In genomic region chr5:141650851-141651727, GRCh38 we compare ENCODE assay signal across 8 cellular contexts. TPM values are rescaled to one million over a fixed set of nuclear protein-coding genes. Genes with fewer than 3 reads are reported as not detected.
A peak's percentile ranks its signal among the peaks of the same experiment; 100 is the strongest.
DNase-seq lines count a peak whose midpoint lies in the region; ATAC-seq, FAIRE-seq and TF ChIP-seq lines count a peak whose summit lies in the region.

FCHSD1 (minus strand) TSS chr5:141651418; CDS start chr5:141651368, 50 bp downstream.

- peaks cover 10% of the 10 kb centered on the region for H3K36me3 Mint-ChIP-seq in activated CD8-positive, alpha-beta T cell treated with anti-CD3 and anti-CD28 coated beads, Interleukin-2, amount 10 ng/mL, durations not matched to agents 7 days and 5 days (ENCODE audit: low read depth)

- FAIRE-seq in H1 (lab: Jason Lieb, UNC), result no peak

- peak; percentile 97 for DNase-seq in 8988T
- DNase-seq in NCI-H526 treated with DMSO at 0.1 percent for 48 hours (lab: John Stamatoyannopoulos, UW), result peak; percentile 44
- peak; percentile 91 for DNase-seq in activated CD8-positive, alpha-beta T cell treated with anti-CD3 and anti-CD28 coated beads, Interleukin-2, amount 10 ng/mL, durations not matched to agents 7 days and 5 days
- DNase-seq in H1 (ENCODE audit: low read depth in 1 of 2, low spot score in 2 of 2), result peak; percentile 66 to 95
- peak; percentile 89 for DNase-seq in mesendoderm
- DNase-seq in stimulated activated CD8-positive, alpha-beta memory T cell treated with anti-CD3 and anti-CD28 coated beads, Interleukin-12 subunit alpha, Interleukin-12 subunit beta, amount 100 ng/mL, for 24 hours (ENCODE audit: extremely low read depth), result peak; percentile 56

- H3K9me3 Mint-ChIP-seq in activated CD8-positive, alpha-beta T cell treated with anti-CD3 and anti-CD28 coated beads, Interleukin-2, amount 10 ng/mL, durations not matched to agents 7 days and 5 days (ENCODE audit: insufficient read depth), result no peaks in the 10 kb centered on the region

- H2BK15ac ChIP-seq in H1 (ENCODE audit: low read length) (no peak within 1 kb of the TSS), mesendoderm (replicated peaks; ENCODE audit: low read depth) (no peak within 1 kb of the TSS)

- peak within 1 kb of the TSS; percentile 56; the same call in 1 of the 2 replicates for H2BK12ac ChIP-seq in H1 (ENCODE audit: low read depth, low read length)

- H3K14ac ChIP-seq in H1 (ENCODE audit: insufficient read length), result no peak within 1 kb of the TSS

- H3K4me2 ChIP-seq in H1 (ENCODE audit: insufficient read depth in 1 of 2, low read depth in 2 of 2, low read length in 2 of 2) (peak within 1 kb of the TSS; percentile 90 to 97), mesendoderm (ENCODE audit: low read length) (peak within 1 kb of the TSS; percentile 74)

- H4K5ac ChIP-seq in H1 (ENCODE audit: insufficient read length, low read depth, low read length) (no peak within 1 kb of the TSS), mesendoderm (ENCODE audit: low read length) (no peak within 1 kb of the TSS)

- peak in 1 of 2 experiments; percentile 27; a peak in 1 of 3 replicates for TF ChIP-seq POLR2A in H1 (IDR thresholded peaks at IDR 0.05; ENCODE audit: control extremely low read depth in 1 of 2, low read depth in 2 of 2, low read length in 2 of 2)

- no peak for TF ChIP-seq CTCF in H1 (IDR thresholded peaks at IDR 0.05; ENCODE audit: control extremely low read depth in 1 of 3, insufficient read depth in 1 of 3, low read depth in 1 of 3, low read length in 3 of 3)

- no peaks in the 10 kb centered on the region; a peak in 1 of 7 replicates for H3K27me3 ChIP-seq in H1 (replicated peaks in 1 of 4; ENCODE audit: control insufficient read depth in 3 of 4, extremely low read depth in 1 of 4, insufficient read depth in 3 of 4, low read length in 3 of 4)
- no peaks in the 10 kb centered on the region for H3K27me3 ChIP-seq in mesendoderm (ENCODE audit: insufficient read depth, low read length, poor library complexity)

- H3K23ac ChIP-seq in H1 (ENCODE audit: insufficient read length) (no peak within 1 kb of the TSS), mesendoderm (ENCODE audit: low read length) (no peak within 1 kb of the TSS)

- H2BK120ac ChIP-seq in H1 (replicated peaks; ENCODE audit: low read depth, low read length) (no peak within 1 kb of the TSS), mesendoderm (ENCODE audit: low read depth, low read length) (no peak within 1 kb of the TSS)

- CTCF ChIA-PET in activated CD8-positive, alpha-beta T cell treated with anti-CD3 and anti-CD28 coated beads, Interleukin-2, amount 10 ng/mL, durations not matched to agents 7 days and 5 days (lab: Charles Lee), result interaction anchor here (0.7 to 2.4 kb wide), 14 partner anchors 12 to 318 kb away, joined by 3 to 21 read pairs (median 5); partner anchors contain the start of genes DIAPH1, HDAC3, RELL2 and RNF14
- CTCF ChIA-PET in H1 (lab: Charles Lee; ENCODE audit: partially characterized antibody), result interaction anchor here (0.7 to 1.8 kb wide), 14 partner anchors 8 to 361 kb away, joined by 3 to 7 read pairs (median 4); partner anchors contain the start of genes DIAPH1, GNPDA1, HDAC3 and RELL2

- POLR2A ChIA-PET in activated CD8-positive, alpha-beta T cell treated with anti-CD3 and anti-CD28 coated beads, Interleukin-2, amount 10 ng/mL, durations not matched to agents 7 days and 5 days (lab: Charles Lee), result interaction anchor here (0.6 to 3.9 kb wide), 9 partner anchors 9 to 273 kb away, joined by 3 to 39 read pairs (median 4); partner anchors contain the start of genes DELE1, HDAC3 and RELL2
- POLR2A ChIA-PET in H1 (lab: Charles Lee; ENCODE audit: partially characterized antibody), result interaction anchor here (0.6 to 7.3 kb wide), 17 partner anchors 9 to 227 kb away, joined by 3 to 96 read pairs (median 4); partner anchors contain the start of genes ARAP3, DIAPH1, HDAC3 and PCDH1

- no peak within 1 kb of the TSS for H4K8ac ChIP-seq in H1 (ENCODE audit: extremely low read depth, insufficient read depth, low read length)
- no peak within 1 kb of the TSS for H4K8ac ChIP-seq in mesendoderm (ENCODE audit: low read depth, low read length)

- H3K79me1 ChIP-seq in H1 (ENCODE audit: low read depth, low read length) (peaks cover 3% of the 10 kb centered on the region; the same call in 1 of the 2 replicates), mesendoderm (ENCODE audit: low read length) (no peaks in the 10 kb centered on the region)

- H2AK5ac ChIP-seq in H1 (ENCODE audit: low read depth, low read length) (no peak within 1 kb of the TSS), mesendoderm (ENCODE audit: low read length) (no peak within 1 kb of the TSS)

- peak within 1 kb of the TSS; percentile 95 for H3K4me3 Mint-ChIP-seq in activated CD8-positive, alpha-beta T cell treated with anti-CD3 and anti-CD28 coated beads, Interleukin-2, amount 10 ng/mL, durations not matched to agents 7 days and 5 days

- H3K27ac ChIP-seq in H1 (ENCODE audit: low read depth, low read length) (no peak within 1 kb of the TSS), mesendoderm (ENCODE audit: low read depth, low read length) (no peak within 1 kb of the TSS)

- peaks cover 3% of the 10 kb centered on the region; the same call in 1 of the 2 replicates for H3K23me2 ChIP-seq in H1 (ENCODE audit: low read depth, low read length)

- ATAC-seq in GM18511 (IDR thresholded peaks at IDR 0.05; ENCODE audit: unreplicated experiment) (peak; percentile 98), HG02973 (IDR thresholded peaks at IDR 0.05; ENCODE audit: unreplicated experiment) (peak; percentile 93)
- ATAC-seq in activated CD8-positive, alpha-beta T cell treated with anti-CD3 and anti-CD28 coated beads, Interleukin-2, amount 10 ng/mL, durations not matched to agents 7 days and 5 days, result peak; percentile 95

- no peaks in the 10 kb centered on the region for H3K27me3 Mint-ChIP-seq in activated CD8-positive, alpha-beta T cell treated with anti-CD3 and anti-CD28 coated beads, Interleukin-2, amount 10 ng/mL, durations not matched to agents 7 days and 5 days (ENCODE audit: low read depth)

- peak within 1 kb of the TSS; percentile 17 for H4K91ac ChIP-seq in H1 (replicated peaks; ENCODE audit: insufficient read length, low read length)

- H3K9ac ChIP-seq in H1 (replicated peaks in 1 of 4; ENCODE audit: extremely low read depth in 1 of 4, low read depth in 3 of 4, low read length in 3 of 4), result peak within 1 kb of the TSS; percentile 8 to 61 (median 24); a peak in 5 of 7 replicates
- peak within 1 kb of the TSS; percentile 71 for H3K9ac ChIP-seq in mesendoderm (ENCODE audit: low read length)

- no peak within 1 kb of the TSS for H2BK20ac ChIP-seq in H1 (ENCODE audit: low read length)

- 5% methylated on average over 16 of the region's 50 CpGs; no CpG with 5 or more reads in 1 of the 2 experiments for WGBS in H1 (ENCODE audit: extremely low coverage in 1 of 2, insufficient coverage in 1 of 2, insufficient read length in 1 of 2, insufficient replicate concordance in 2 of 2, low coverage in 1 of 2, low lambda C conversion rate in 2 of 2, missing lambda C conversion rate in 1 of 2), 2 experiments
- no CpG with 5 or more reads among the region's 50 CpGs for WGBS in mesendoderm (ENCODE audit: extremely low coverage, insufficient coverage, low lambda C conversion rate)

- no peak for TF ChIP-seq EP300 in H1 (IDR thresholded peaks at IDR 0.05; ENCODE audit: borderline replicate concordance in 1 of 2, low read depth in 2 of 2, low read length in 2 of 2)

- H3K18ac ChIP-seq in H1 (ENCODE audit: extremely low read depth, low read length) (no peak within 1 kb of the TSS), mesendoderm (ENCODE audit: low read length) (peak within 1 kb of the TSS; percentile 71)

- peaks cover 2 to 3% of the 10 kb centered on the region in 2 experiments for H4K20me1 ChIP-seq in H1 (replicated peaks in 1 of 2; ENCODE audit: control insufficient read depth in 1 of 2, insufficient read depth in 2 of 2, low read length in 2 of 2)

- H3K9me3 ChIP-seq in H1 (ENCODE audit: insufficient read depth in 2 of 2, low read depth in 1 of 2, low read length in 1 of 2), result no peaks in the 10 kb centered on the region

- H3K4me3 ChIP-seq in H1 (ENCODE audit: extremely low read depth in 1 of 4, insufficient read depth in 2 of 4, low read depth in 3 of 4, low read length in 4 of 4) (peak within 1 kb of the TSS; percentile 43 to 83 (median 67)), mesendoderm (ENCODE audit: low read length) (peak within 1 kb of the TSS; percentile 68)

- H2BK5ac ChIP-seq in H1 (ENCODE audit: low read depth, low read length), result 0 out of 2 replicates have a peak within 1 kb of the TSS, but pooled peaks have one; percentile 22
- no peak within 1 kb of the TSS for H2BK5ac ChIP-seq in mesendoderm (ENCODE audit: low read length)

- H3K4ac ChIP-seq in H1 (replicated peaks; ENCODE audit: insufficient read length, low read depth, low read length), result peak within 1 kb of the TSS; percentile 2
- H3K4ac ChIP-seq in mesendoderm (ENCODE audit: low read depth, low read length), result no peak within 1 kb of the TSS

- H3K27ac Mint-ChIP-seq in activated CD8-positive, alpha-beta T cell treated with anti-CD3 and anti-CD28 coated beads, Interleukin-2, amount 10 ng/mL, durations not matched to agents 7 days and 5 days, result peak within 1 kb of the TSS; percentile 95

- H3K79me2 ChIP-seq in H1 (ENCODE audit: control insufficient read depth in 1 of 2, insufficient read depth in 2 of 2, low read length in 2 of 2), result no peaks in the 10 kb centered on the region
- H3K79me2 ChIP-seq in mesendoderm (ENCODE audit: control insufficient read depth, insufficient read depth, low read length), result no peaks in the 10 kb centered on the region

- peaks cover 45% of the 10 kb centered on the region for H3K4me1 Mint-ChIP-seq in activated CD8-positive, alpha-beta T cell treated with anti-CD3 and anti-CD28 coated beads, Interleukin-2, amount 10 ng/mL, durations not matched to agents 7 days and 5 days (ENCODE audit: low read depth)

- H3K36me3 ChIP-seq in H1 (ENCODE audit: control insufficient read depth in 2 of 4, insufficient read depth in 4 of 4, low read length in 3 of 4), result peaks cover 0 to 16% (median 8%) of the 10 kb centered on the region in 4 experiments; a peak in 4 of 8 replicates
- peaks cover 2% of the 10 kb centered on the region for H3K36me3 ChIP-seq in mesendoderm (ENCODE audit: control insufficient read depth, insufficient read depth, low read length)

- H3K4me1 ChIP-seq in H1 (replicated peaks in 1 of 4; ENCODE audit: control insufficient read depth in 3 of 4, insufficient read depth in 4 of 4, low read length in 3 of 4), result peaks cover 2 to 8% (median 6%) of the 10 kb centered on the region in 4 experiments; a peak in 6 of 7 replicates
- H3K4me1 ChIP-seq in mesendoderm (ENCODE audit: control insufficient read depth, low read depth, low read length), result peaks cover 2% of the 10 kb centered on the region

- H3K56ac ChIP-seq in H1 (replicated peaks; ENCODE audit: insufficient read length, low read depth, low read length), result no peak within 1 kb of the TSS
- H3K56ac ChIP-seq in mesendoderm (ENCODE audit: low read length), result peak within 1 kb of the TSS; percentile 86

- no peak; a peak in 1 of 4 replicates for TF ChIP-seq RAD21 in H1 (IDR thresholded peaks at IDR 0.05 in 1 of 2, conservative IDR thresholded peaks at IDR 0.05 in 1 of 2; ENCODE audit: low read depth in 2 of 2, low read length in 2 of 2)

- H2AFZ ChIP-seq in H1 (ENCODE audit: low read length), result peak within 1 kb of the TSS; percentile 72; the same call in 1 of the 2 replicates

RNA-seq across cellular contexts. Expression of gene FCHSD1, which starts in this region (rescaled TPM):
- total RNA-seq in activated CD8-positive, alpha-beta T cell treated with anti-CD3 and anti-CD28 coated beads, Interleukin-2, amount 10 ng/mL, durations not matched to agents 7 days and 5 days, result 10 to 100 TPM; 46.9 to 47.8 TPM
- total RNA-seq in H1 (2021; fragmentation: NEBNext Ultra II Directional; extraction: Animal tissue kit (Norgen Biotek cat#: 25700)), result 30.1 and 32.2 TPM in 2 replicates
- polyA plus RNA-seq in H1 (2011; rRNA removed), result 22.0 and 36.8 TPM in 2 replicates
- polyA plus RNA-seq in H1 (2011; cell fraction: cytosol; rRNA removed), result 51.4 TPM
- 345 TPM for polyA plus RNA-seq in H1 (2011; cell fraction: nucleus; rRNA removed)
- polyA plus RNA-seq in H1 (2012, experiment 1 of 2), result 26.3 to 30.1 TPM (median 27.0 TPM) in 4 replicates
- polyA plus RNA-seq in H1 (2012, experiment 2 of 2), result 13.2 TPM
- polyA plus RNA-seq in H1 (2013, experiment 1 of 2), result 22.6 TPM
- 19.8 TPM for polyA plus RNA-seq in H1 (2013, experiment 2 of 2)
- 16.2 and 17.4 TPM in 2 replicates for polyA minus RNA-seq in H1 (2011; rRNA and poly(A)+ RNA removed)
- 15.9 TPM for polyA minus RNA-seq in H1 (2011; cell fraction: cytosol; rRNA and poly(A)+ RNA removed)
- 56.3 TPM for polyA minus RNA-seq in H1 (2011; cell fraction: nucleus; rRNA and poly(A)+ RNA removed)
- 7.9 TPM for polyA plus RNA-seq in mesendoderm (2013, experiment 1 of 2)
- 8.7 TPM for polyA plus RNA-seq in mesendoderm (2013, experiment 2 of 2)

Comparison
In these comparisons a context has a peak if more than half of its experiments do, and no peak if none do; other contexts are left out.
1. DNase-seq: peak in every context shown above with its lines; median percentile 97 in 8988T; 91 in activated CD8-positive, alpha-beta T cell treated with anti-CD3 and anti-CD28 coated beads, Interleukin-2, amount 10 ng/mL, durations not matched to agents 7 days and 5 days; 89 in mesendoderm; 80 in H1; 56 in stimulated activated CD8-positive, alpha-beta memory T cell treated with anti-CD3 and anti-CD28 coated beads, Interleukin-12 subunit alpha, Interleukin-12 subunit beta, amount 100 ng/mL, for 24 hours; 44 in NCI-H526 treated with DMSO at 0.1 percent for 48 hours.